In genomic region chr17:27980035-27980434, GRCh38 we compare ENCODE assay signal across 1 cellular context.
TF ChIP-seq lines count a peak whose summit lies in the region.

No MANE protein-coding gene starts in this region.

TF ChIP-seq in SK-N-SH, 30 proteins besides CTCF, POLR2A, EP300 and RAD21 (continued from another document):
- TF ChIP-seq USF2 (IDR thresholded peaks at IDR 0.05; ENCODE audit: borderline replicate concordance, low read depth, low read length) (no peak), FOXM1 (IDR thresholded peaks at IDR 0.05; ENCODE audit: low read depth) (no peak), TCF12 (IDR thresholded peaks at IDR 0.05) (peak; percentile 74), ELF1 (IDR thresholded peaks at IDR 0.05) (no peak), SIN3A (IDR thresholded peaks at IDR 0.05; ENCODE audit: borderline replicate concordance, low read depth, low read length) (no peak), TAF1 (IDR thresholded peaks at IDR 0.05; ENCODE audit: borderline replicate concordance, low read depth, low read length) (no peak), IRF3 (IDR thresholded peaks at IDR 0.05; ENCODE audit: low read depth, low read length) (no peak), MXI1 (IDR thresholded peaks at IDR 0.05; ENCODE audit: low read depth, low read length) (no peak), FOXJ3 (CRISPR knock-in tag; IDR thresholded peaks at IDR 0.05) (no peak), RFX5 (IDR thresholded peaks at IDR 0.05; ENCODE audit: low read length) (no peak), FOSL2 (IDR thresholded peaks at IDR 0.05; ENCODE audit: borderline replicate concordance, low read depth) (peak; percentile 84), MEF2A (IDR thresholded peaks at IDR 0.05; ENCODE audit: borderline replicate concordance, low read depth) (peak; percentile 37; the same call in 1 of the 2 replicates), TEAD4 (IDR thresholded peaks at IDR 0.05; ENCODE audit: borderline replicate concordance, insufficient read depth) (0 out of 2 replicates have a peak, but pooled peaks have one; percentile 51), POLR2AphosphoS5 (IDR thresholded peaks at IDR 0.05; ENCODE audit: low read depth, low read length) (peak; percentile 17; the same call in 1 of the 2 replicates), RXRA (IDR thresholded peaks at IDR 0.05; ENCODE audit: borderline replicate concordance, low read depth) (peak; percentile 48; the same call in 1 of the 2 replicates), RCOR1 (IDR thresholded peaks at IDR 0.05; ENCODE audit: low read length) (no peak), NFIC (IDR thresholded peaks at IDR 0.05; ENCODE audit: borderline replicate concordance) (peak; percentile 46)
